ENCODE assay signal across 1 cellular context in the genomic region with DNA sequence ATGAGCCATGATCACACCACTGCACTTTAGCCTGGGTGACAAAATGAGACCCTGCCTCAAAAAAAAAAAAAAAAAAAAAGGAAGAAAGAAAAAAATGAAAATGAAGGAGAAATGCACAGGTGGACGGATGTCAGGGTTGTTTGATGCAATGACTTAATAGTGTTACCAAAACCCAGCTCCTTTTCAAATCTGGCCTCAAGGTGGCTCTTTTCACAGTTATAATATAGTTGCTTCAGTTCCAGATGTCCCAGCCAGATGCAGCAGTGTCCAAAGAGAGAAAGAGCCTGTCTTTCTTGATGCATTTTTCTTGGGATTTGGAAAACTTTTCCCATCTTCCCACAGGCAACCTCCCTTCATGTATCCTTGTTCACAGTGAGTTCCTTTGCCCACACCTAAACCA.
TF ChIP-seq lines count a peak whose summit lies in the region.

No MANE protein-coding gene starts in this region.

TF ChIP-seq in WTC11, 78 proteins besides CTCF, POLR2A, EP300 and RAD21:
- TF ChIP-seq, protein P1, sequence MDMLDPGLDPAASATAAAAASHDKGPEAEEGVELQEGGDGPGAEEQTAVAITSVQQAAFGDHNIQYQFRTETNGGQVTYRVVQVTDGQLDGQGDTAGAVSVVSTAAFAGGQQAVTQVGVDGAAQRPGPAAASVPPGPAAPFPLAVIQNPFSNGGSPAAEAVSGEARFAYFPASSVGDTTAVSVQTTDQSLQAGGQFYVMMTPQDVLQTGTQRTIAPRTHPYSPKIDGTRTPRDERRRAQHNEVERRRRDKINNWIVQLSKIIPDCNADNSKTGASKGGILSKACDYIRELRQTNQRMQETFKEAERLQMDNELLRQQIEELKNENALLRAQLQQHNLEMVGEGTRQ (CRISPR knock-in tag; IDR thresholded peaks at IDR 0.05) = no peak
- TF ChIP-seq ATF1 (CRISPR knock-in tag; IDR thresholded peaks at IDR 0.05) (no peak), ZNF263 (CRISPR knock-in tag; IDR thresholded peaks at IDR 0.05; ENCODE audit: low read depth) (no peak), ZNF317 (CRISPR knock-in tag; IDR thresholded peaks at IDR 0.05; ENCODE audit: borderline replicate concordance, low read depth) (no peak), NFATC4 (CRISPR knock-in tag; IDR thresholded peaks at IDR 0.05) (no peak), RELA (CRISPR knock-in tag; IDR thresholded peaks at IDR 0.05; ENCODE audit: borderline replicate concordance) (no peak), ELF4 (CRISPR knock-in tag; IDR thresholded peaks at IDR 0.05; ENCODE audit: low read depth) (no peak), GRHL2 (CRISPR knock-in tag; IDR thresholded peaks at IDR 0.05; ENCODE audit: insufficient replicate concordance, severe bottlenecking) (no peak), KAT7 (CRISPR knock-in tag; IDR thresholded peaks at IDR 0.05; ENCODE audit: borderline replicate concordance) (no peak), SMAD4 (CRISPR knock-in tag; IDR thresholded peaks at IDR 0.05) (no peak)
- TF ChIP-seq, protein P2, sequence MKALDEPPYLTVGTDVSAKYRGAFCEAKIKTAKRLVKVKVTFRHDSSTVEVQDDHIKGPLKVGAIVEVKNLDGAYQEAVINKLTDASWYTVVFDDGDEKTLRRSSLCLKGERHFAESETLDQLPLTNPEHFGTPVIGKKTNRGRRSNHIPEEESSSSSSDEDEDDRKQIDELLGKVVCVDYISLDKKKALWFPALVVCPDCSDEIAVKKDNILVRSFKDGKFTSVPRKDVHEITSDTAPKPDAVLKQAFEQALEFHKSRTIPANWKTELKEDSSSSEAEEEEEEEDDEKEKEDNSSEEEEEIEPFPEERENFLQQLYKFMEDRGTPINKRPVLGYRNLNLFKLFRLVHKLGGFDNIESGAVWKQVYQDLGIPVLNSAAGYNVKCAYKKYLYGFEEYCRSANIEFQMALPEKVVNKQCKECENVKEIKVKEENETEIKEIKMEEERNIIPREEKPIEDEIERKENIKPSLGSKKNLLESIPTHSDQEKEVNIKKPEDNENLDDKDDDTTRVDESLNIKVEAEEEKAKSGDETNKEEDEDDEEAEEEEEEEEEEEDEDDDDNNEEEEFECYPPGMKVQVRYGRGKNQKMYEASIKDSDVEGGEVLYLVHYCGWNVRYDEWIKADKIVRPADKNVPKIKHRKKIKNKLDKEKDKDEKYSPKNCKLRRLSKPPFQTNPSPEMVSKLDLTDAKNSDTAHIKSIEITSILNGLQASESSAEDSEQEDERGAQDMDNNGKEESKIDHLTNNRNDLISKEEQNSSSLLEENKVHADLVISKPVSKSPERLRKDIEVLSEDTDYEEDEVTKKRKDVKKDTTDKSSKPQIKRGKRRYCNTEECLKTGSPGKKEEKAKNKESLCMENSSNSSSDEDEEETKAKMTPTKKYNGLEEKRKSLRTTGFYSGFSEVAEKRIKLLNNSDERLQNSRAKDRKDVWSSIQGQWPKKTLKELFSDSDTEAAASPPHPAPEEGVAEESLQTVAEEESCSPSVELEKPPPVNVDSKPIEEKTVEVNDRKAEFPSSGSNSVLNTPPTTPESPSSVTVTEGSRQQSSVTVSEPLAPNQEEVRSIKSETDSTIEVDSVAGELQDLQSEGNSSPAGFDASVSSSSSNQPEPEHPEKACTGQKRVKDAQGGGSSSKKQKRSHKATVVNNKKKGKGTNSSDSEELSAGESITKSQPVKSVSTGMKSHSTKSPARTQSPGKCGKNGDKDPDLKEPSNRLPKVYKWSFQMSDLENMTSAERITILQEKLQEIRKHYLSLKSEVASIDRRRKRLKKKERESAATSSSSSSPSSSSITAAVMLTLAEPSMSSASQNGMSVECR (CRISPR knock-in tag; IDR thresholded peaks at IDR 0.05; ENCODE audit: borderline replicate concordance) = no peak
- TF ChIP-seq, protein P3, sequence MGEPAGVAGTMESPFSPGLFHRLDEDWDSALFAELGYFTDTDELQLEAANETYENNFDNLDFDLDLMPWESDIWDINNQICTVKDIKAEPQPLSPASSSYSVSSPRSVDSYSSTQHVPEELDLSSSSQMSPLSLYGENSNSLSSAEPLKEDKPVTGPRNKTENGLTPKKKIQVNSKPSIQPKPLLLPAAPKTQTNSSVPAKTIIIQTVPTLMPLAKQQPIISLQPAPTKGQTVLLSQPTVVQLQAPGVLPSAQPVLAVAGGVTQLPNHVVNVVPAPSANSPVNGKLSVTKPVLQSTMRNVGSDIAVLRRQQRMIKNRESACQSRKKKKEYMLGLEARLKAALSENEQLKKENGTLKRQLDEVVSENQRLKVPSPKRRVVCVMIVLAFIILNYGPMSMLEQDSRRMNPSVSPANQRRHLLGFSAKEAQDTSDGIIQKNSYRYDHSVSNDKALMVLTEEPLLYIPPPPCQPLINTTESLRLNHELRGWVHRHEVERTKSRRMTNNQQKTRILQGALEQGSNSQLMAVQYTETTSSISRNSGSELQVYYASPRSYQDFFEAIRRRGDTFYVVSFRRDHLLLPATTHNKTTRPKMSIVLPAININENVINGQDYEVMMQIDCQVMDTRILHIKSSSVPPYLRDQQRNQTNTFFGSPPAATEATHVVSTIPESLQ (CRISPR knock-in tag; IDR thresholded peaks at IDR 0.05) = no peak
- TF ChIP-seq, protein P4, sequence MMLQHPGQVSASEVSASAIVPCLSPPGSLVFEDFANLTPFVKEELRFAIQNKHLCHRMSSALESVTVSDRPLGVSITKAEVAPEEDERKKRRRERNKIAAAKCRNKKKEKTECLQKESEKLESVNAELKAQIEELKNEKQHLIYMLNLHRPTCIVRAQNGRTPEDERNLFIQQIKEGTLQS (CRISPR knock-in tag; conservative IDR thresholded peaks at IDR 0.05) = no peak
